ENCODE assay signal across 8 cellular contexts in genomic region chr17:60677308-60678117, GRCh38. TPM values are rescaled to one million over a fixed set of nuclear protein-coding genes. Genes with fewer than 3 reads are reported as not detected.
DNase-seq lines count a peak whose midpoint lies in the region; ATAC-seq and TF ChIP-seq lines count a peak whose summit lies in the region.

Gene BCAS3 (plus strand): TSS chr17:60677851.

- peaks cover 20% of the 10 kb centered on the region for H3K4me1 Mint-ChIP-seq in activated T-cell treated with anti-CD3 and anti-CD28 coated beads, Interleukin-2, amount 50 U/mL, for 24 hours (ENCODE audit: low read depth)

- H3K9ac ChIP-seq in muscle layer of colon (ENCODE audit: low read length) = peak within 1 kb of the TSS; percentile 42

- DNase-seq in DMS153 (lab: John Stamatoyannopoulos, UW) = peak; percentile 96
- peak; percentile 98 for DNase-seq in Jurkat, Clone E6-1 (ENCODE audit: low read depth, low spot score)
- peak; percentile 97 to 99 for DNase-seq in PC-9
- DNase-seq in activated T-cell treated with anti-CD3 and anti-CD28 coated beads, Interleukin-2, amount 50 U/mL, for 24 hours = peak; percentile 94
- peak; percentile 92 for DNase-seq in stimulated activated CD8-positive, alpha-beta memory T cell treated with anti-CD3 and anti-CD28 coated beads, Interleukin-7, amount 100 ng/mL, for 24 hours (ENCODE audit: low read depth)

- peak within 1 kb of the TSS; percentile 98 for H3K4me3 Mint-ChIP-seq in activated T-cell treated with anti-CD3 and anti-CD28 coated beads, Interleukin-2, amount 50 U/mL, for 24 hours

- POLR2A ChIA-PET in PC-9 (lab: Charles Lee; ENCODE audit: unreplicated experiment) = interaction anchor here (0.6 to 0.8 kb wide), 6 partner anchors 31 to 721 kb away, joined by 4 to 11 read pairs (median 6); partner anchors contain the start of gene PPM1D

- no TSS peak for BruUV-seq in PC-9 (replicated peaks; lab: Mats Ljungman, UMichigan)

- peak within 1 kb of the TSS; percentile 92 for H2AFZ ChIP-seq in PC-9

- no peaks in the 10 kb centered on the region for H3K27me3 Mint-ChIP-seq in activated T-cell treated with anti-CD3 and anti-CD28 coated beads, Interleukin-2, amount 50 U/mL, for 24 hours

- intact Hi-C loops in PC-9 (cut with micrococcal nuclease; ENCODE audit: unreplicated experiment) = no loop called here

- H3K4me3 ChIP-seq in Jurkat, Clone E6-1 (ENCODE audit: low read length) = peak within 1 kb of the TSS; percentile 83
- H3K4me3 ChIP-seq in PC-9 (peak within 1 kb of the TSS; percentile 56), muscle layer of colon (ENCODE audit: low read depth in 1 of 2, low read length in 2 of 2) (peak within 1 kb of the TSS; percentile 65 to 66)

- H3K27ac Mint-ChIP-seq in activated T-cell treated with anti-CD3 and anti-CD28 coated beads, Interleukin-2, amount 50 U/mL, for 24 hours = peak within 1 kb of the TSS; percentile 98

- ATAC-seq in GM21619 (IDR thresholded peaks at IDR 0.05; ENCODE audit: unreplicated experiment) = peak; percentile 97
- peak; percentile 98 for ATAC-seq in esophagus mucosa

- H3K36me3 ChIP-seq in PC-9 (ENCODE audit: low read depth) = no peaks in the 10 kb centered on the region
- H3K36me3 ChIP-seq in muscle layer of colon (ENCODE audit: insufficient read depth, low read length) = no peaks in the 10 kb centered on the region

- no peaks in the 10 kb centered on the region for H3K27me3 ChIP-seq in PC-9 (ENCODE audit: insufficient read depth, low read depth)
- no peaks in the 10 kb centered on the region for H3K27me3 ChIP-seq in muscle layer of colon (ENCODE audit: control insufficient read depth in 1 of 2, insufficient read depth in 2 of 2, low read length in 2 of 2)

- H3K4me1 ChIP-seq in PC-9 (replicated peaks; ENCODE audit: insufficient read depth) (peaks cover 12% of the 10 kb centered on the region), muscle layer of colon (ENCODE audit: insufficient read depth, low read length) (peaks cover 8% of the 10 kb centered on the region)

- CTCF ChIA-PET in PC-9 (lab: Charles Lee) = interaction anchor here (0.5 to 1.1 kb wide), 2 partner anchors 35 to 735 kb away, joined by 3 to 6 read pairs; no protein-coding TSS in a partner anchor

- H3F3A ChIP-seq in PC-9 (ENCODE audit: insufficient read depth, low read depth) = peaks cover 12% of the 10 kb centered on the region; the same call in 1 of the 2 replicates

- H3K9me2 ChIP-seq in PC-9 (ENCODE audit: insufficient read depth) = no peaks in the 10 kb centered on the region

- TF ChIP-seq CTCF in PC-9 (conservative IDR thresholded peaks at IDR 0.05) = no peak

- no peaks in the 10 kb centered on the region for H4K20me1 ChIP-seq in PC-9 (ENCODE audit: insufficient read depth)

- H3K27ac ChIP-seq in PC-9 (peak within 1 kb of the TSS; percentile 7; the same call in 1 of the 2 replicates), muscle layer of colon (ENCODE audit: low read depth, low read length) (peak within 1 kb of the TSS; percentile 71)

- H3K4me2 ChIP-seq in PC-9 = peak within 1 kb of the TSS; percentile 83

- H3K79me2 ChIP-seq in PC-9 (ENCODE audit: low read depth) = peaks cover 9% of the 10 kb centered on the region; the same call in 1 of the 2 replicates

- no peaks in the 10 kb centered on the region for H3K9me3 ChIP-seq in PC-9 (ENCODE audit: insufficient read depth, low read depth)
- no peaks in the 10 kb centered on the region for H3K9me3 ChIP-seq in muscle layer of colon (ENCODE audit: low read length)

- H3K9me3 Mint-ChIP-seq in activated T-cell treated with anti-CD3 and anti-CD28 coated beads, Interleukin-2, amount 50 U/mL, for 24 hours = peaks cover 2% of the 10 kb centered on the region

- peaks cover 9% of the 10 kb centered on the region for H3K36me3 Mint-ChIP-seq in activated T-cell treated with anti-CD3 and anti-CD28 coated beads, Interleukin-2, amount 50 U/mL, for 24 hours (ENCODE audit: low read depth)

RNA-seq across cellular contexts. Expression of gene BCAS3, which starts in this region (rescaled TPM):
- 7.9 TPM for polyA plus RNA-seq in Jurkat, Clone E6-1 (2012; ENCODE audit: insufficient read depth, insufficient read length)
- total RNA-seq in PC-9 (2021) = 25.4 and 26.0 TPM in 2 replicates
- 20.8 TPM for total RNA-seq in esophagus mucosa

Comparison
In these comparisons a context has a peak if more than half of its experiments do, and no peak if none do; other contexts are left out.
1. Peak in every context shown above with its lines: DNase-seq, ATAC-seq, H3K4me3 ChIP-seq and H3K27ac ChIP-seq.